Comparison of ENCODE assay signal across 1 cellular context in genomic region chr6:160990847-160991410, GRCh38.
A peak's percentile ranks its signal among the peaks of the same experiment; 100 is the strongest.
TF ChIP-seq lines count a peak whose summit lies in the region.

No MANE protein-coding gene starts in this region.

TF ChIP-seq in K562, 482 proteins besides CTCF, POLR2A, EP300 and RAD21 (continued from another document and continues in another):
- TF ChIP-seq, protein P1, sequence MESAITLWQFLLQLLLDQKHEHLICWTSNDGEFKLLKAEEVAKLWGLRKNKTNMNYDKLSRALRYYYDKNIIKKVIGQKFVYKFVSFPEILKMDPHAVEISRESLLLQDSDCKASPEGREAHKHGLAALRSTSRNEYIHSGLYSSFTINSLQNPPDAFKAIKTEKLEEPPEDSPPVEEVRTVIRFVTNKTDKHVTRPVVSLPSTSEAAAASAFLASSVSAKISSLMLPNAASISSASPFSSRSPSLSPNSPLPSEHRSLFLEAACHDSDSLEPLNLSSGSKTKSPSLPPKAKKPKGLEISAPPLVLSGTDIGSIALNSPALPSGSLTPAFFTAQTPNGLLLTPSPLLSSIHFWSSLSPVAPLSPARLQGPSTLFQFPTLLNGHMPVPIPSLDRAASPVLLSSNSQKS (CRISPR knock-in tag; IDR thresholded peaks at IDR 0.05) = peak; percentile 50; the same call in 1 of the 2 replicates
- TF ChIP-seq ATF3 (IDR thresholded peaks at IDR 0.05) = peak; percentile 21; the same call in 1 of the 2 replicates
- TF ChIP-seq ATF3 (CRISPR knock-in tag; conservative IDR thresholded peaks at IDR 0.05) = no peak
- TF ChIP-seq TEAD4 (IDR thresholded peaks at IDR 0.05; ENCODE audit: low read length) = peak; percentile 36; the same call in 1 of the 2 replicates
- TF ChIP-seq TEAD4 (CRISPR knock-in tag; IDR thresholded peaks at IDR 0.05; ENCODE audit: borderline replicate concordance) = no peak
- TF ChIP-seq, protein P2, sequence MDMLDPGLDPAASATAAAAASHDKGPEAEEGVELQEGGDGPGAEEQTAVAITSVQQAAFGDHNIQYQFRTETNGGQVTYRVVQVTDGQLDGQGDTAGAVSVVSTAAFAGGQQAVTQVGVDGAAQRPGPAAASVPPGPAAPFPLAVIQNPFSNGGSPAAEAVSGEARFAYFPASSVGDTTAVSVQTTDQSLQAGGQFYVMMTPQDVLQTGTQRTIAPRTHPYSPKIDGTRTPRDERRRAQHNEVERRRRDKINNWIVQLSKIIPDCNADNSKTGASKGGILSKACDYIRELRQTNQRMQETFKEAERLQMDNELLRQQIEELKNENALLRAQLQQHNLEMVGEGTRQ (CRISPR knock-in tag; IDR thresholded peaks at IDR 0.05) = no peak
- peak; percentile 24; the same call in 1 of the 2 replicates for TF ChIP-seq FOXM1 (IDR thresholded peaks at IDR 0.05; ENCODE audit: low read depth)
- TF ChIP-seq FOXM1 (CRISPR knock-in tag; IDR thresholded peaks at IDR 0.05; ENCODE audit: low read depth) = no peak
- TF ChIP-seq HDAC2 (IDR thresholded peaks at IDR 0.05) = peak; percentile 41
- peak; percentile 5 for TF ChIP-seq PHF20 (IDR thresholded peaks at IDR 0.05; ENCODE audit: partially characterized antibody)
- 0 out of 4 replicates have a peak, but pooled peaks of 1 of the 2 experiments have one; percentile 22 for TF ChIP-seq ZNF318 (IDR thresholded peaks at IDR 0.05; ENCODE audit: borderline replicate concordance in 1 of 2, low read depth in 1 of 2)
- 0 out of 2 replicates have a peak, but pooled peaks have one; percentile 28 for TF ChIP-seq LEF1 (IDR thresholded peaks at IDR 0.05)
- TF ChIP-seq GATA2 (CRISPR knock-in tag; IDR thresholded peaks at IDR 0.05) = peak; percentile 80
- TF ChIP-seq, protein P3, sequence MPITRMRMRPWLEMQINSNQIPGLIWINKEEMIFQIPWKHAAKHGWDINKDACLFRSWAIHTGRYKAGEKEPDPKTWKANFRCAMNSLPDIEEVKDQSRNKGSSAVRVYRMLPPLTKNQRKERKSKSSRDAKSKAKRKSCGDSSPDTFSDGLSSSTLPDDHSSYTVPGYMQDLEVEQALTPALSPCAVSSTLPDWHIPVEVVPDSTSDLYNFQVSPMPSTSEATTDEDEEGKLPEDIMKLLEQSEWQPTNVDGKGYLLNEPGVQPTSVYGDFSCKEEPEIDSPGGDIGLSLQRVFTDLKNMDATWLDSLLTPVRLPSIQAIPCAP (CRISPR knock-in tag; IDR thresholded peaks at IDR 0.05; ENCODE audit: borderline replicate concordance) = 0 out of 2 replicates have a peak, but pooled peaks have one; percentile 12
- TF ChIP-seq BRD9 (IDR thresholded peaks at IDR 0.05; ENCODE audit: low read depth, partially characterized antibody) = peak; percentile 78
- TF ChIP-seq, protein P4, sequence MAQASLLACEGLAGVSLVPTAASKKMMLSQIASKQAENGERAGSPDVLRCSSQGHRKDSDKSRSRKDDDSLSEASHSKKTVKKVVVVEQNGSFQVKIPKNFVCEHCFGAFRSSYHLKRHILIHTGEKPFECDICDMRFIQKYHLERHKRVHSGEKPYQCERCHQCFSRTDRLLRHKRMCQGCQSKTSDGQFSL (CRISPR knock-in tag; IDR thresholded peaks at IDR 0.05) = peak; percentile 4; the same call in 1 of the 2 replicates
- TF ChIP-seq, protein P4 (tag; IDR thresholded peaks at IDR 0.05) = no peak
- TF ChIP-seq FOXO4 (CRISPR knock-in tag; IDR thresholded peaks at IDR 0.05) = no peak
- TF ChIP-seq TAF9B (IDR thresholded peaks at IDR 0.05; ENCODE audit: partially characterized antibody) = peak; percentile 23
- TF ChIP-seq, protein P5, sequence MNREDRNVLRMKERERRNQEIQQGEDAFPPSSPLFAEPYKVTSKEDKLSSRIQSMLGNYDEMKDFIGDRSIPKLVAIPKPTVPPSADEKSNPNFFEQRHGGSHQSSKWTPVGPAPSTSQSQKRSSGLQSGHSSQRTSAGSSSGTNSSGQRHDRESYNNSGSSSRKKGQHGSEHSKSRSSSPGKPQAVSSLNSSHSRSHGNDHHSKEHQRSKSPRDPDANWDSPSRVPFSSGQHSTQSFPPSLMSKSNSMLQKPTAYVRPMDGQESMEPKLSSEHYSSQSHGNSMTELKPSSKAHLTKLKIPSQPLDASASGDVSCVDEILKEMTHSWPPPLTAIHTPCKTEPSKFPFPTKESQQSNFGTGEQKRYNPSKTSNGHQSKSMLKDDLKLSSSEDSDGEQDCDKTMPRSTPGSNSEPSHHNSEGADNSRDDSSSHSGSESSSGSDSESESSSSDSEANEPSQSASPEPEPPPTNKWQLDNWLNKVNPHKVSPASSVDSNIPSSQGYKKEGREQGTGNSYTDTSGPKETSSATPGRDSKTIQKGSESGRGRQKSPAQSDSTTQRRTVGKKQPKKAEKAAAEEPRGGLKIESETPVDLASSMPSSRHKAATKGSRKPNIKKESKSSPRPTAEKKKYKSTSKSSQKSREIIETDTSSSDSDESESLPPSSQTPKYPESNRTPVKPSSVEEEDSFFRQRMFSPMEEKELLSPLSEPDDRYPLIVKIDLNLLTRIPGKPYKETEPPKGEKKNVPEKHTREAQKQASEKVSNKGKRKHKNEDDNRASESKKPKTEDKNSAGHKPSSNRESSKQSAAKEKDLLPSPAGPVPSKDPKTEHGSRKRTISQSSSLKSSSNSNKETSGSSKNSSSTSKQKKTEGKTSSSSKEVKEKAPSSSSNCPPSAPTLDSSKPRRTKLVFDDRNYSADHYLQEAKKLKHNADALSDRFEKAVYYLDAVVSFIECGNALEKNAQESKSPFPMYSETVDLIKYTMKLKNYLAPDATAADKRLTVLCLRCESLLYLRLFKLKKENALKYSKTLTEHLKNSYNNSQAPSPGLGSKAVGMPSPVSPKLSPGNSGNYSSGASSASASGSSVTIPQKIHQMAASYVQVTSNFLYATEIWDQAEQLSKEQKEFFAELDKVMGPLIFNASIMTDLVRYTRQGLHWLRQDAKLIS (CRISPR knock-in tag; IDR thresholded peaks at IDR 0.05) = no peak
- 0 out of 2 replicates have a peak, but pooled peaks have one; percentile 45 for TF ChIP-seq BCOR (IDR thresholded peaks at IDR 0.05)
- TF ChIP-seq DMBX1 (CRISPR knock-in tag; IDR thresholded peaks at IDR 0.05; ENCODE audit: borderline replicate concordance) = peak; percentile 7; the same call in 1 of the 2 replicates
- peak; percentile 43; the same call in 1 of the 2 replicates for TF ChIP-seq ETV1 (tag; conservative IDR thresholded peaks at IDR 0.05; ENCODE audit: low read depth)
- TF ChIP-seq, protein P6, sequence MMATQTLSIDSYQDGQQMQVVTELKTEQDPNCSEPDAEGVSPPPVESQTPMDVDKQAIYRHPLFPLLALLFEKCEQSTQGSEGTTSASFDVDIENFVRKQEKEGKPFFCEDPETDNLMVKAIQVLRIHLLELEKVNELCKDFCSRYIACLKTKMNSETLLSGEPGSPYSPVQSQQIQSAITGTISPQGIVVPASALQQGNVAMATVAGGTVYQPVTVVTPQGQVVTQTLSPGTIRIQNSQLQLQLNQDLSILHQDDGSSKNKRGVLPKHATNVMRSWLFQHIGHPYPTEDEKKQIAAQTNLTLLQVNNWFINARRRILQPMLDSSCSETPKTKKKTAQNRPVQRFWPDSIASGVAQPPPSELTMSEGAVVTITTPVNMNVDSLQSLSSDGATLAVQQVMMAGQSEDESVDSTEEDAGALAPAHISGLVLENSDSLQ (IDR thresholded peaks at IDR 0.05) = peak; percentile 60
- TF ChIP-seq, protein P7, sequence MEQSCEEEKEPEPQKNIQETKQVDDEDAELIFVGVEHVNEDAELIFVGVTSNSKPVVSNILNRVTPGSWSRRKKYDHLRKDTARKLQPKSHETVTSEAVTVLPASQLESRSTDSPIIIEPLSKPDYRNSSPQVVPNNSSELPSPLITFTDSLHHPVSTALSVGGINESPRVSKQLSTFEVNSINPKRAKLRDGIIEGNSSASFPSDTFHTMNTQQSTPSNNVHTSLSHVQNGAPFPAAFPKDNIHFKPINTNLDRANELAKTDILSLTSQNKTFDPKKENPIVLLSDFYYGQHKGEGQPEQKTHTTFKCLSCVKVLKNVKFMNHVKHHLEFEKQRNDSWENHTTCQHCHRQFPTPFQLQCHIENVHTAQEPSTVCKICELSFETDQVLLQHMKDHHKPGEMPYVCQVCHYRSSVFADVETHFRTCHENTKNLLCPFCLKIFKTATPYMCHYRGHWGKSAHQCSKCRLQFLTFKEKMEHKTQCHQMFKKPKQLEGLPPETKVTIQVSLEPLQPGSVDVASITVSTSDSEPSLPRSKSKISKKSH (CRISPR knock-in tag; IDR thresholded peaks at IDR 0.05) = no peak
